ENCODE assay signal across 24 cellular contexts in genomic region chr11:68423481-68423880, GRCh38.
"Had no signal": no experiment of that assay in that cellular context is flagged by ENCODE, and none has a peak within 500 bp of the region (broad histone marks: within the 10 kb centered on the region; RNA-seq: fewer than 3 reads in every experiment).

No MANE protein-coding gene starts in this region.

- H3K9me3 ChIP-seq: esophagus muscularis mucosa, gastroesophageal sphincter, heart left ventricle, left ventricle myocardium inferior, lower lobe of right lung, mucosa of descending colon had no signal

- H3K4me2 ChIP-seq: hepatocyte had no signal

- H3K4me1 Mint-ChIP-seq: immature natural killer cell, mesothelial cell of epicardium had no signal

- FAIRE-seq: colon, endothelial cell of umbilical vein, frontal cortex, kidney had no signal

- H3K9me3 Mint-ChIP-seq: immature natural killer cell had no signal

- H3K27me3 ChIP-seq: dorsolateral prefrontal cortex, esophagus muscularis mucosa, foreskin keratinocyte, gastroesophageal sphincter, heart left ventricle, hepatocyte had no signal

- H3K4me1 ChIP-seq: esophagus muscularis mucosa, foreskin keratinocyte, gastroesophageal sphincter, heart left ventricle, lower lobe of right lung had no signal

- H3K4me3 Mint-ChIP-seq: immature natural killer cell, mesothelial cell of epicardium had no signal

- H3K4me3 ChIP-seq: coronary artery, dorsolateral prefrontal cortex, esophagus muscularis mucosa, gastroesophageal sphincter, heart left ventricle, hepatocyte, left ventricle myocardium inferior, lower lobe of right lung, mucosa of descending colon had no signal

- H2AFZ ChIP-seq: hepatocyte had no signal

- DNase-seq: dermis blood vessel endothelial cell; dorsolateral prefrontal cortex; effector CD4-positive, alpha-beta T cell; effector memory CD4-positive, alpha-beta T cell; foreskin keratinocyte; heart left ventricle; hypothalamus; immature natural killer cell; islet precursor cell; kidney; kidney glomerular epithelial cell; left colon; left ventricle myocardium inferior; lower lobe of right lung; mesenchymal stem cell; mucosa of descending colon had no signal

- H3K27ac ChIP-seq: coronary artery, dorsolateral prefrontal cortex, esophagus muscularis mucosa, foreskin keratinocyte, gastroesophageal sphincter, hepatocyte, left ventricle myocardium inferior, lower lobe of right lung had no signal

- H3K27ac Mint-ChIP-seq: immature natural killer cell, mesothelial cell of epicardium had no signal
